Comparison of ENCODE assay signal across 8 cellular contexts in the genomic region with DNA sequence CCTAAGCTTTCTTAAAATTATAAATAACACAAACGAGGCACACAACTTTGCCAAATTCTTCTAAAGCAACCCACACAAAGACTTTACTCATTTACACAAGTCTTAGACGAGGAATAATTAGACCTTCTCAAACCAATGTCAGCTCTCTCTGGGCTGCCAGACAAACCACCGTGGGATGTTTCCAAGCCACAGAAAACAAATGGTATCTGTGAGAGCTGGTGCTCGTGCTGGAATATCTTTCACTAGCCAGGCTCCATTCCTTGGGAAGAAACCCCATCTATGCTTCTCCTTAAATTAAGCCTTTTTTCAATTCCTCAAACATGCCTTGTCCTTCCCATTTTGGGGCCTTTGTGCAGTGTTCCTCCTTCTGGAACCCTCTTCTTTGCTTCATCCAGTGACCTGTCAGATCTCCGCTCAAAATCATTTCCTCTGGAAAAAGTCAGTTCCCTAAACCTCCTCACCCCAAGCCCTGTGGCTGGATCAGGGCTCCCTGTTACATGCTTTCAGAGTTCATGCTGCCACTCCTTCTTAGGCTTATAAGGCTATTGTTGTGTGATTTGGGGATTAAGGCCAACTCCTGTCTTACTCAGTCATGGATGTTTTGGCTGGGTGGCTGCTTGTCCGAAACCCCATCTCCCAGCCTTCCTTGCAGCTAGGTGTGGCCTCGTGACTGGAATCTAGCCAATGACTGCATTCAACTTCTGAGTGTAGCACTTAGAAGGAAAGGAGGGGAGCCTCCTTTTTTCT.
DNase-seq lines count a peak whose midpoint lies in the region; ATAC-seq and TF ChIP-seq lines count a peak whose summit lies in the region.

No MANE protein-coding gene starts in this region.

- H3F3A ChIP-seq in GM23248 (ENCODE audit: insufficient read depth): peaks cover 34% of the 10 kb centered on the region
- H3F3A ChIP-seq in PC-3 (ENCODE audit: low read length, unreplicated experiment): peaks cover 8% of the 10 kb centered on the region

- H3K36me3 Mint-ChIP-seq in immature natural killer cell: no peaks in the 10 kb centered on the region

- no peak overlapping the region for H3K27ac Mint-ChIP-seq in immature natural killer cell

- no peaks in the 10 kb centered on the region for H3K27me3 ChIP-seq in GM23248 (replicated peaks; ENCODE audit: insufficient read depth)
- H3K27me3 ChIP-seq in PC-3 (ENCODE audit: low read length): no peaks in the 10 kb centered on the region
- H3K27me3 ChIP-seq in Karpas-422 (ENCODE audit: low read length): no peaks in the 10 kb centered on the region

- no peaks in the 10 kb centered on the region for H3K4me1 Mint-ChIP-seq in immature natural killer cell

- TF ChIP-seq CTCF in PC-3 (conservative IDR thresholded peaks at IDR 0.05; ENCODE audit: low read depth, low read length): no peak

- in situ Hi-C loops in GM23248 (cut with MboI): no loop called here

- H3K4me2 ChIP-seq in GM23248 (ENCODE audit: unreplicated experiment) (peak overlapping the region; percentile 87), PC-3 (ENCODE audit: low read length) (peak overlapping the region; percentile 78), Karpas-422 (ENCODE audit: low read depth, low read length, poor library complexity, severe bottlenecking) (no peak overlapping the region)

- H3K9me3 ChIP-seq in GM23248 (ENCODE audit: low read depth) (no peaks in the 10 kb centered on the region), PC-3 (ENCODE audit: low read length) (no peaks in the 10 kb centered on the region), Karpas-422 (ENCODE audit: low read length) (no peaks in the 10 kb centered on the region)

- H3K36me3 ChIP-seq in GM23248 (ENCODE audit: low read depth) (no peaks in the 10 kb centered on the region), PC-3 (ENCODE audit: low read depth, low read length) (no peaks in the 10 kb centered on the region), Karpas-422 (ENCODE audit: insufficient read depth, low read length) (no peaks in the 10 kb centered on the region)

- POLR2A ChIA-PET in PC-3 (lab: Charles Lee; ENCODE audit: unreplicated experiment): no interaction called here

- H3K9me3 Mint-ChIP-seq in immature natural killer cell: no peaks in the 10 kb centered on the region

- no peaks in the 10 kb centered on the region for H4K20me1 ChIP-seq in GM23248 (ENCODE audit: insufficient read depth)
- no peaks in the 10 kb centered on the region for H4K20me1 ChIP-seq in PC-3 (ENCODE audit: low read length)
- H4K20me1 ChIP-seq in Karpas-422 (ENCODE audit: insufficient read depth, low read depth, low read length): no peaks in the 10 kb centered on the region

- H3K27ac ChIP-seq in GM23248: peak overlapping the region; percentile 79
- H3K27ac ChIP-seq in PC-3 (ENCODE audit: low read length): peak overlapping the region; percentile 99
- H3K27ac ChIP-seq in Karpas-422 (ENCODE audit: low read length): no peak overlapping the region

- BruUV-seq in PC-3 (replicated peaks; lab: Mats Ljungman, UMichigan): TSS peak; percentile 68

- no peak overlapping the region for H3K4me3 Mint-ChIP-seq in immature natural killer cell

- intact Hi-C loops in PC-3 (cut with micrococcal nuclease): loop anchor here (1.0 to 5.0 kb wide), 4 partner anchors 27 to 107 kb away; a partner anchor contains a TSS

- DNase-seq in GM23248 (peak; percentile 82), PC-3 (peak; percentile 82), epidermal melanocyte (ENCODE audit: insufficient read length, low spot score) (peak; percentile 53), renal cortical epithelial cell (ENCODE audit: low read depth) (peak; percentile 52), immature natural killer cell (no peak), mucosa of gallbladder (ENCODE audit: low spot score) (no peak), NCI-H526 (lab: John Stamatoyannopoulos, UW) (no peak), Karpas-422 (no peak)

- peaks cover 23% of the 10 kb centered on the region for H3K4me1 ChIP-seq in GM23248 (ENCODE audit: insufficient read depth)
- peaks cover 27% of the 10 kb centered on the region for H3K4me1 ChIP-seq in PC-3 (ENCODE audit: insufficient read depth, low read length)
- 0 out of 2 replicates have a peak, but pooled peaks cover 3% of the 10 kb centered on the region for H3K4me1 ChIP-seq in Karpas-422 (ENCODE audit: low read length)

- H3K9ac ChIP-seq in GM23248 (peak overlapping the region; percentile 54), PC-3 (ENCODE audit: low read length) (peak overlapping the region; percentile 82), Karpas-422 (ENCODE audit: low read length) (no peak overlapping the region)

- H3K9me2 ChIP-seq in GM23248 (ENCODE audit: insufficient read depth) (no peaks in the 10 kb centered on the region), PC-3 (replicated peaks; ENCODE audit: low read length) (no peaks in the 10 kb centered on the region), Karpas-422 (replicated peaks; ENCODE audit: insufficient read depth, low read length) (no peaks in the 10 kb centered on the region)

- WGBS in GM23248 (ENCODE audit: low coverage in 1 of 2, low lambda C conversion rate in 2 of 2, missing lambda C conversion rate in 2 of 2), 2 experiments: 18 to 19% methylated on average over 7 of the region's 7 CpGs

- H3K27me3 Mint-ChIP-seq in immature natural killer cell (ENCODE audit: low read depth in 3 of 3): peaks cover 0 to 5% (median 3%) of the 10 kb centered on the region in 3 donors

- CTCF ChIA-PET in PC-3 (lab: Charles Lee): no interaction called here

- H3K4me3 ChIP-seq in GM23248 (peak overlapping the region; percentile 55), PC-3 (ENCODE audit: low read length) (peak overlapping the region; percentile 47; the same call in 1 of the 2 replicates), Karpas-422 (ENCODE audit: low read length) (no peak overlapping the region)

- ATAC-seq in PC-3: peak; percentile 70

- no peaks in the 10 kb centered on the region for H3K79me2 ChIP-seq in GM23248 (ENCODE audit: insufficient read depth)
- H3K79me2 ChIP-seq in PC-3 (ENCODE audit: low read length): no peaks in the 10 kb centered on the region
- H3K79me2 ChIP-seq in Karpas-422 (ENCODE audit: low read length): no peaks in the 10 kb centered on the region

- H2AFZ ChIP-seq in GM23248: peak overlapping the region; percentile 55
- peak overlapping the region; percentile 67 for H2AFZ ChIP-seq in PC-3 (ENCODE audit: low read length)
- H2AFZ ChIP-seq in Karpas-422 (ENCODE audit: low read length): no peak overlapping the region

Comparison
In these comparisons a context has a peak if more than half of its experiments do, and no peak if none do; other contexts are left out.
1. DNase-seq: peak in GM23248 (single experiment), PC-3 (single experiment), epidermal melanocyte (single experiment) and renal cortical epithelial cell (single experiment); none in immature natural killer cell (0 of 3), mucosa of gallbladder (single experiment), NCI-H526 (0 of 2) and Karpas-422 (single experiment).